In the genomic region with DNA sequence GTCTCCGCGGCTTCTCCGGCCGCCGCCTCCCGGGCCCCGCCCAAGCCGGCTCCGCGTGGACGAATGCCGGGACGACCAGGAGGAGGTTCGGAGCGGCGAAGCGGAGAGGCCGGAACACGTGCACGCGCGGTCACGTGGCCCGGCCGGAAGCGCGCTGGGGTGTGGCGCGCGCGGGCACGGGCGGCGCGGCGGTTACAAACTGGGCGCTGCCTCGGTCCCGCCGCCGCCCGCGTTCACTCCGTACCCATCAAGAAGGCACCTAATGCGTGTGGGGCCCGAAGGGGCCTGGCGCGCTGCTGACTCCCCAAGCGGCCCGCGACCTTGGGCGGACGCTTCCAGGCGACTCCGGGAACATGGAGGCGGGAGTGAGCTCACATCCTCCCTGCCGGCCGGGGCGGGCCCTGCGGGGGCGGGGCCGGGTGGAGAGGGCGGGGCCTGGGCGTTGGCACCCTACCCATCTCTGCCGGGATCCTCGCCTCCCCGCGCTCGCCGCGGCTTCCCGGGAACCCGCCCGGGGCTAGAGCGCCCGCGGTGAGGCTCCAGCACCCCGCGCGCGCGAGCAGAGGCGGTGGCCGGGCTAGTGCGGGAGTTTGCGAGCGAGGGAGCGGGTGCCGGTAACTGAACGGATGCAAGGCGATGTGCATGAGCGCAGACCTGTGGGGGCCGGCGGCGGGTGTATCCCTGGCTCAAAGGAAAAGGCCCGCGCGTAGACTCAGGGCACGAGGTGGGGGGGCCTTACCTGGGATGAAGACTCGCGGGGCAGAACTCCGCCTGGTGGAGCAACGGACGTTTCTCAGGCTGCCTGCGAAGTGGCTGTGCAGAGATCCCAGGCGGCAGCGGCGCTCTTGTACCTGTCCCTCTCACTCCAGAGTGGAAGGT, we compare ENCODE assay signal across 1 cellular context.
TF ChIP-seq lines count a peak whose summit lies in the region.

A gene (minus strand): TSS at position 367 of the 879 bp plus-strand sequence. CDS start 424 bp downstream, outside the sequence.

TF ChIP-seq in H1, 55 proteins besides CTCF, POLR2A, EP300 and RAD21 (continued from another document):
- TF ChIP-seq JUN (IDR thresholded peaks at IDR 0.05; ENCODE audit: low read depth, low read length) (no peak), CBX5 (IDR thresholded peaks at IDR 0.05; ENCODE audit: low read depth, low read length) (no peak), KDM1A (IDR thresholded peaks at IDR 0.05; ENCODE audit: borderline replicate concordance, low read length) (peak; percentile 18; the same call in 1 of the 2 replicates), EZH2 (IDR thresholded peaks at IDR 0.05; ENCODE audit: low read depth, low read length, severe bottlenecking) (no peak), GTF2F1 (IDR thresholded peaks at IDR 0.05; ENCODE audit: borderline replicate concordance, low read depth, low read length) (peak; percentile 46; the same call in 1 of the 2 replicates), RFX5 (IDR thresholded peaks at IDR 0.05; ENCODE audit: borderline replicate concordance, low read depth, low read length) (no peak), TCF12 (IDR thresholded peaks at IDR 0.05; ENCODE audit: low read depth, low read length) (no peak), RNF2 (IDR thresholded peaks at IDR 0.05; ENCODE audit: borderline replicate concordance, low read depth, low read length, missing control alignments, poor library complexity, severe bottlenecking) (no peak), HDAC6 (IDR thresholded peaks at IDR 0.05; ENCODE audit: low read depth, low read length) (no peak), TAF1 (IDR thresholded peaks at IDR 0.05; ENCODE audit: low read depth, low read length) (peak; percentile 59), SRF (IDR thresholded peaks at IDR 0.05; ENCODE audit: low read depth, low read length) (no peak), TBP (IDR thresholded peaks at IDR 0.05; ENCODE audit: low read depth, low read length) (peak; percentile 47; the same call in 1 of the 2 replicates), POLR2AphosphoS5 (IDR thresholded peaks at IDR 0.05; ENCODE audit: low read depth, low read length) (peak; percentile 52), HDAC2 (IDR thresholded peaks at IDR 0.05; ENCODE audit: borderline replicate concordance in 1 of 2, low read depth in 2 of 2, low read length in 2 of 2) (no peak), BRCA1 (IDR thresholded peaks at IDR 0.05; ENCODE audit: low read depth, low read length) (no peak), SAP30 (IDR thresholded peaks at IDR 0.05; ENCODE audit: insufficient read depth, insufficient replicate concordance, low read length) (no peak), KDM5A (IDR thresholded peaks at IDR 0.05; ENCODE audit: low read length) (no peak), FOSL1 (IDR thresholded peaks at IDR 0.05; ENCODE audit: insufficient read depth, low read depth, low read length) (no peak), PHF8 (conservative IDR thresholded peaks at IDR 0.05; ENCODE audit: low read depth, low read length) (peak; percentile 91), BCL11A (IDR thresholded peaks at IDR 0.05; ENCODE audit: low read depth in 2 of 2, low read length in 2 of 2) (no peak), SUZ12 (IDR thresholded peaks at IDR 0.05; ENCODE audit: low read length) (0 out of 2 replicates have a peak, but pooled peaks have one; percentile 48), RXRA (IDR thresholded peaks at IDR 0.05; ENCODE audit: insufficient read depth, low read depth, low read length) (no peak), SIN3A (conservative IDR thresholded peaks at IDR 0.05 in 1 of 2, IDR thresholded peaks at IDR 0.05 in 1 of 2; ENCODE audit: low read depth in 1 of 2, low read length in 2 of 2) (no peak), ASH2L (IDR thresholded peaks at IDR 0.05; ENCODE audit: low read length) (peak; percentile 92), NRF1 (IDR thresholded peaks at IDR 0.05; ENCODE audit: low read depth, low read length) (no peak), RBBP5 (IDR thresholded peaks at IDR 0.05; ENCODE audit: borderline replicate concordance, low read depth, low read length) (peak; percentile 86), SP4 (IDR thresholded peaks at IDR 0.05; ENCODE audit: low read length) (no peak; the same call in 1 of the 2 replicates), JUND (IDR thresholded peaks at IDR 0.05; ENCODE audit: low read length) (no peak), BACH1 (IDR thresholded peaks at IDR 0.05; ENCODE audit: low read length) (0 out of 2 replicates have a peak, but pooled peaks have one; percentile 12)
- TF ChIP-seq, protein P1, sequence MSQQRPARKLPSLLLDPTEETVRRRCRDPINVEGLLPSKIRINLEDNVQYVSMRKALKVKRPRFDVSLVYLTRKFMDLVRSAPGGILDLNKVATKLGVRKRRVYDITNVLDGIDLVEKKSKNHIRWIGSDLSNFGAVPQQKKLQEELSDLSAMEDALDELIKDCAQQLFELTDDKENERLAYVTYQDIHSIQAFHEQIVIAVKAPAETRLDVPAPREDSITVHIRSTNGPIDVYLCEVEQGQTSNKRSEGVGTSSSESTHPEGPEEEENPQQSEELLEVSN (IDR thresholded peaks at IDR 0.05): peak; percentile 97
- TF ChIP-seq, protein P2, sequence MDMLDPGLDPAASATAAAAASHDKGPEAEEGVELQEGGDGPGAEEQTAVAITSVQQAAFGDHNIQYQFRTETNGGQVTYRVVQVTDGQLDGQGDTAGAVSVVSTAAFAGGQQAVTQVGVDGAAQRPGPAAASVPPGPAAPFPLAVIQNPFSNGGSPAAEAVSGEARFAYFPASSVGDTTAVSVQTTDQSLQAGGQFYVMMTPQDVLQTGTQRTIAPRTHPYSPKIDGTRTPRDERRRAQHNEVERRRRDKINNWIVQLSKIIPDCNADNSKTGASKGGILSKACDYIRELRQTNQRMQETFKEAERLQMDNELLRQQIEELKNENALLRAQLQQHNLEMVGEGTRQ (IDR thresholded peaks at IDR 0.05; ENCODE audit: low read length): peak; percentile 94
- TF ChIP-seq, protein P3, sequence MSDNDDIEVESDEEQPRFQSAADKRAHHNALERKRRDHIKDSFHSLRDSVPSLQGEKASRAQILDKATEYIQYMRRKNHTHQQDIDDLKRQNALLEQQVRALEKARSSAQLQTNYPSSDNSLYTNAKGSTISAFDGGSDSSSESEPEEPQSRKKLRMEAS (IDR thresholded peaks at IDR 0.05): peak; percentile 99
- TF ChIP-seq, protein P4, sequence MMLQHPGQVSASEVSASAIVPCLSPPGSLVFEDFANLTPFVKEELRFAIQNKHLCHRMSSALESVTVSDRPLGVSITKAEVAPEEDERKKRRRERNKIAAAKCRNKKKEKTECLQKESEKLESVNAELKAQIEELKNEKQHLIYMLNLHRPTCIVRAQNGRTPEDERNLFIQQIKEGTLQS (IDR thresholded peaks at IDR 0.05; ENCODE audit: insufficient read depth, low read depth, low read length): peak; percentile 63; the same call in 1 of the 2 replicates
